In the genomic region with DNA sequence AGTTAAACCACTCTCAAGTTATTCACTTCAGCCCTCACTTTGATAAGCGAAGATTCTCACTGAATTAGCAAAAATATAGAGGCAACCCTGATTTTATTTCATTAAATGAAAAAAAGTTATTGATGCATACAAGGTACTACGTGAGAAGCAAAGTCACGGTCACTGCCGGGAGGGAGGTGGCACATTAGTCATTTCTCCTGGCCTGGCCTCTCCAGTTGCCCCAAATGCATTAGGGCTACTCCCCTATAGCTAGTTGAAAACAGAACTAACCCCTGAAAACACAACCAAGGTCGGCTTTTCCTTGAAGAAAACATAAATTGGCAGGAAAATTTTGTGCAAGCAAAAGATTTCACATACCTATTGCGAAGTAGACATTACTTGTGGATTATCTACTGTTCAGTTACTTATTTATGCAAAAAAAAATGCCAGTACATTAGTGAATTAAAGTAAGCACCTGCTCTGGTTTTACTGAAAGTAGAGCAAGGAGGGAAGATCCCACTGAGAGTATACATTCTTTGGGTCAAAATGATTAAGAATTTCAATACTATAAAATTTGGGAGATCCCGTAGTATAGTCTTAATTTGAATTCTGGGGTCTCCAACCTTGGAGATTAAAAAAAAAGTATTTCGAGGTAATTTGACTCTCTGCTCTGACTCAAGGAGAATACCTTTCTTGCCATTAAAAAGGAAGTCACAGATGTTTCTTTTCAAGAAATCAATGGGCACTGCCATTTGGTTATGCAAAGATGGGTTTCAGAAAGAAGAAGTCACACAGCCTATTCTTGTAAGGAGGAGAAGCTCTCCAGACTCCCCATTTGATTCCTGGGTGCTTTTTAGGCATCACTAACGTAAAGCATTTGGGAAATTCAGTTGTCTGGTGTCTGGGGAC, we compare ENCODE assay signal across 12 cellular contexts. TPM values are rescaled to one million over a fixed set of nuclear protein-coding genes. Genes with fewer than 3 reads are reported as not detected.
DNase-seq lines count a peak whose midpoint lies in the region; ATAC-seq and TF ChIP-seq lines count a peak whose summit lies in the region.
"Had no signal": no experiment of that assay in that cellular context is flagged by ENCODE, and none has a peak within 500 bp of the region (broad histone marks: within the 10 kb centered on the region; RNA-seq: fewer than 3 reads in every experiment).

No MANE protein-coding gene starts in this region.

- H3K4me1 ChIP-seq in aorta (ENCODE audit: control insufficient read depth in 1 of 2, insufficient read depth in 2 of 2, low read length in 2 of 2), result no peaks in the 10 kb centered on the region
- H3K4me1 ChIP-seq in tibial nerve, result no peaks in the 10 kb centered on the region
- H3K4me1 ChIP-seq: esophagus muscularis mucosa had no signal

- H3K27me3 ChIP-seq in aorta (ENCODE audit: control insufficient read depth in 1 of 2, insufficient read depth in 2 of 2, low read length in 1 of 2) (no peaks in the 10 kb centered on the region), tibial nerve (no peaks in the 10 kb centered on the region)
- H3K27me3 ChIP-seq: cardiac muscle cell had no signal

- H3K4me3 ChIP-seq in aorta (ENCODE audit: low read length in 2 of 2) (no peak overlapping the region), tibial nerve (no peak overlapping the region)
- H3K4me3 ChIP-seq: cardiac muscle cell, esophagus muscularis mucosa had no signal

- POLR2A ChIA-PET in activated B cell treated with CpG ODN at 0.5 μM for 24 hours (lab: Charles Lee), result no interaction called here

- H3K36me3 ChIP-seq in aorta (ENCODE audit: control insufficient read depth in 1 of 2, insufficient read depth in 2 of 2, low read length in 1 of 2) (no peaks in the 10 kb centered on the region), tibial nerve (no peaks in the 10 kb centered on the region)
- H3K36me3 ChIP-seq: cardiac muscle cell, esophagus muscularis mucosa, WERI-Rb-1 had no signal

- TF ChIP-seq EP300 in tibial nerve (IDR thresholded peaks at IDR 0.05), result no peak

- H3K9me3 ChIP-seq in aorta (ENCODE audit: control insufficient read depth, low read length), result no peaks in the 10 kb centered on the region
- no peaks in the 10 kb centered on the region for H3K9me3 ChIP-seq in tibial nerve
- H3K9me3 ChIP-seq: esophagus muscularis mucosa had no signal

- TF ChIP-seq CTCF in activated B cell treated with CpG ODN at 0.5 μM for 24 hours (IDR thresholded peaks at IDR 0.05) (no peak), tibial nerve (IDR thresholded peaks at IDR 0.05) (no peak)

- peak overlapping the region; percentile 46 for H3K27ac Mint-ChIP-seq in activated B cell treated with CpG ODN at 0.5 μM for 24 hours
- H3K27ac Mint-ChIP-seq: nephron had no signal

- ATAC-seq in GM18907 (IDR thresholded peaks at IDR 0.05; ENCODE audit: unreplicated experiment) (peak; percentile 84), GM21576 (IDR thresholded peaks at IDR 0.05; ENCODE audit: unreplicated experiment) (peak; percentile 83), HG03095 (IDR thresholded peaks at IDR 0.05; ENCODE audit: unreplicated experiment) (peak; percentile 68), activated B cell treated with CpG ODN at 0.5 μM for 24 hours (ENCODE audit: low read depth) (peak; percentile 80), aorta (ENCODE audit: low FRiP score) (no peak)

- intact Hi-C loops in activated B cell treated with CpG ODN at 0.5 μM for 24 hours (cut with micrococcal nuclease), result no loop called here
- intact Hi-C loops in aorta (cut with DNase I), result no loop called here

- no peaks in the 10 kb centered on the region for H3K36me3 Mint-ChIP-seq in activated B cell treated with CpG ODN at 0.5 μM for 24 hours (ENCODE audit: low read depth)

- DNase-seq in activated B cell treated with CpG ODN at 0.5 μM for 24 hours, result no peak
- DNase-seq in aorta, result no peak
- DNase-seq in tibial nerve (ENCODE audit: low spot score in 2 of 2), result no peak
- DNase-seq in GDM1 (lab: John Stamatoyannopoulos, UW), result no peak
- no peak for DNase-seq in NCI-H748 treated with DMSO at 0.1 percent for 48 hours (lab: John Stamatoyannopoulos, UW)
- DNase-seq: WERI-Rb-1 had no signal

- 82 to 84% methylated on average over 9 of the region's 9 CpGs for WGBS in aorta, 2 donors
- WGBS in tibial nerve, 2 donors, result 86 to 87% methylated on average over 9 of the region's 9 CpGs

- H3K9me3 Mint-ChIP-seq in activated B cell treated with CpG ODN at 0.5 μM for 24 hours, result no peaks in the 10 kb centered on the region
- H3K9me3 Mint-ChIP-seq: nephron had no signal

- CTCF ChIA-PET in activated B cell treated with CpG ODN at 0.5 μM for 24 hours (lab: Charles Lee), result no interaction called here

- peaks cover 25% of the 10 kb centered on the region for H3K4me1 Mint-ChIP-seq in activated B cell treated with CpG ODN at 0.5 μM for 24 hours
- H3K4me1 Mint-ChIP-seq: nephron had no signal

- H3K4me3 Mint-ChIP-seq in activated B cell treated with CpG ODN at 0.5 μM for 24 hours, result peak overlapping the region; percentile 19
- H3K4me3 Mint-ChIP-seq: nephron had no signal

- H3K27me3 Mint-ChIP-seq in activated B cell treated with CpG ODN at 0.5 μM for 24 hours, result peaks cover 2% of the 10 kb centered on the region

- no peak overlapping the region for H3K27ac ChIP-seq in aorta (ENCODE audit: low read depth in 1 of 2, low read length in 2 of 2)
- no peak overlapping the region for H3K27ac ChIP-seq in tibial nerve
- H3K27ac ChIP-seq: cardiac muscle cell, esophagus muscularis mucosa, WERI-Rb-1 had no signal

- TF ChIP-seq POLR2A in tibial nerve (IDR thresholded peaks at IDR 0.05), result no peak

RNA-seq across cellular contexts. Expression of a gene that starts 28.3 kb away (rescaled TPM):
- total RNA-seq in activated B cell treated with CpG ODN at 0.5 μM for 24 hours (not detected in 2 replicates), aorta (under 1 TPM in 1 of 2 donors, not detected in 1; 0.18 TPM), tibial nerve (under 1 TPM in 1 of 4 donors, not detected in 3; 0.59 TPM)
- polyA plus RNA-seq in aorta, result not detected
- total RNA-seq: cardiac muscle cell had no signal
- polyA plus RNA-seq: cardiac muscle cell had no signal

RNA-seq across cellular contexts. Expression of a gene that starts 44.8 kb away (rescaled TPM):
- 40.1 and 51.3 TPM in 2 replicates for total RNA-seq in activated B cell treated with CpG ODN at 0.5 μM for 24 hours
- total RNA-seq in aorta, result 10 to 100 TPM; 25.8 to 30.0 TPM
- polyA plus RNA-seq in aorta, result 10 to 100 TPM in 1 of 2 donors, 1 to 10 TPM in 1; 8.6 to 17.7 TPM
- 10 to 100 TPM; 12.9 to 25.5 (median 16.5) TPM for total RNA-seq in tibial nerve
